ENCODE assay signal across 8 cellular contexts in genomic region chr6:26170951-26171841, GRCh38.
DNase-seq lines count a peak whose midpoint lies in the region; ATAC-seq and TF ChIP-seq lines count a peak whose summit lies in the region.

No MANE protein-coding gene starts in this region.

- H3K36me3 ChIP-seq in endocrine pancreas (ENCODE audit: control insufficient read depth, insufficient read depth, low read length) = no peaks in the 10 kb centered on the region

- ATAC-seq in GM18868 (IDR thresholded peaks at IDR 0.05; ENCODE audit: unreplicated experiment) (no peak), HG03520 (IDR thresholded peaks at IDR 0.05; ENCODE audit: unreplicated experiment) (no peak)

- no peak for TF ChIP-seq POLR2A in NB4 (IDR thresholded peaks at IDR 0.05; ENCODE audit: extremely low read depth, insufficient read length)

- no peaks in the 10 kb centered on the region for H3K9me3 ChIP-seq in endocrine pancreas (ENCODE audit: control insufficient read depth, low read length)

- H3K4me3 ChIP-seq in NB4 (ENCODE audit: low read depth, low read length) = peak overlapping the region; percentile 66
- H3K4me3 ChIP-seq in endocrine pancreas (ENCODE audit: control insufficient read depth, insufficient read depth, low read length) = peak overlapping the region; percentile 56

- H3K9ac ChIP-seq in endocrine pancreas (ENCODE audit: control insufficient read depth, insufficient read depth, low read length) = peak overlapping the region; percentile 54

- peaks cover 14% of the 10 kb centered on the region for H3K4me1 Mint-ChIP-seq in progenitor cell of endocrine pancreas (ENCODE audit: low read depth)

- H3K27me3 ChIP-seq in endocrine pancreas (ENCODE audit: control insufficient read depth, insufficient read depth, low read length) = no peaks in the 10 kb centered on the region

- no peaks in the 10 kb centered on the region for H3K27me3 Mint-ChIP-seq in progenitor cell of endocrine pancreas

- H3K27ac Mint-ChIP-seq in progenitor cell of endocrine pancreas = peak overlapping the region; percentile 98

- DNase-seq in DMS 273 (lab: John Stamatoyannopoulos, UW; ENCODE audit: unreplicated experiment) (peak; percentile 43), DMS 273 treated with DMSO at 0.1 percent for 48 hours (lab: John Stamatoyannopoulos, UW) (no peak), NB4 (ENCODE audit: low read depth) (no peak), progenitor cell of endocrine pancreas (ENCODE audit: low spot score, unreplicated experiment) (no peak), iPS-NIHi7 (ENCODE audit: extremely low spot score) (no peak)

- H3K4me1 ChIP-seq in endocrine pancreas (ENCODE audit: control insufficient read depth, insufficient read depth, low read length) = peaks cover 3% of the 10 kb centered on the region

- peak overlapping the region; percentile 92 for H3K4me3 Mint-ChIP-seq in progenitor cell of endocrine pancreas (ENCODE audit: low read depth)

- no peak for TF ChIP-seq CTCF in NB4 (IDR thresholded peaks at IDR 0.05; ENCODE audit: low read depth, low read length)
- no peak for TF ChIP-seq CTCF in progenitor cell of endocrine pancreas (IDR thresholded peaks at IDR 0.05; ENCODE audit: unreplicated experiment)

- H3K36me3 Mint-ChIP-seq in progenitor cell of endocrine pancreas (ENCODE audit: insufficient read depth) = no peaks in the 10 kb centered on the region

- no peaks in the 10 kb centered on the region for H3K9me3 Mint-ChIP-seq in progenitor cell of endocrine pancreas (ENCODE audit: low read depth)
